26 cellular contexts compared by ENCODE assay signal in the genomic region with DNA sequence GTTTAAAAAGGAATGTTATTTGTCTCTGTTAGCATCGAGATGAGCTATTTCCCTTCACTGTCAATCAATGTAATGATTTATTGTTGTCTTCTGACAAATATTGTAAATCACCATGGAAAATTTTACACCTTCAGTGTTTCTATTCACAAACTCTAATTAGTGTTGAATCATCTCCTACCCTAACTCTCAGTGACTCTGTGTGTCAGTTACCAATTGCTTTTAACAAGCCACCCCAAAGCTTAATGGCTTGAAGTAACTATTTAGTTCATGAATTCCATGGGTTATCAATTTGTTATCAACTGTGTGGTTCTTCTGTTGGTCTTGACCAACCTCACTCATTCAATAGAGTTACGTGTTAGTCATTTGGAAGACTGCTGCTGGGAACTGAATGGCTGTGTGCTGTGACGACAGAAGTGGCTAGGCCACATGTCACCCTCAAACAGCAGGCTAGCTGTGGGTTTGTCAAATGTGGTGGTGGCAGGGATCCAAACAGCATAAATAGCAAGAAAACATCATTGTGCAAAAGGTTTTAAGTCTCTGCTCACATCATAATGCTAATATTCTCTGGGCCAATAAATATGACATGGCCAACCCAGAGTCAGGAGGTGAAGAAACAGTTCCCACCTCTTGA.
"Had no signal": no experiment of that assay in that cellular context is flagged by ENCODE, and none has a peak within 500 bp of the region (broad histone marks: within the 10 kb centered on the region; RNA-seq: fewer than 3 reads in every experiment).

No MANE protein-coding gene starts in this region.

- H3K27me3 Mint-ChIP-seq: activated B cell treated with CpG ODN at 0.5 μM for 24 hours; activated CD4-positive, alpha-beta T cell treated with anti-CD3 and anti-CD28 coated beads, Interleukin-2, amount 10 ng/mL, durations not matched to agents 24 days and 14 days; activated CD8-positive, alpha-beta T cell treated with anti-CD3 and anti-CD28 coated beads for 36 hours; activated naive CD8-positive, alpha-beta T cell treated with anti-CD3 and anti-CD28 coated beads for 36 hours; activated T-helper 17 cell treated with anti-CD3 and anti-CD28 coated beads, Interleukin-2, amount 50 U/mL, for 72 hours; brain; progenitor cell of endocrine pancreas had no signal

- H3K36me3 Mint-ChIP-seq: activated naive CD8-positive, alpha-beta T cell treated with anti-CD3 and anti-CD28 coated beads for 36 hours; brain had no signal

- H3K4me3 Mint-ChIP-seq: activated B cell treated with CpG ODN at 0.5 μM for 24 hours; activated CD4-positive, alpha-beta T cell treated with anti-CD3 and anti-CD28 coated beads, Interleukin-2, amount 10 ng/mL, durations not matched to agents 24 days and 14 days; activated CD8-positive, alpha-beta T cell treated with anti-CD3 and anti-CD28 coated beads for 36 hours; activated naive CD8-positive, alpha-beta T cell treated with anti-CD3 and anti-CD28 coated beads for 36 hours; activated T-helper 17 cell treated with anti-CD3 and anti-CD28 coated beads, Interleukin-2, amount 50 U/mL, for 72 hours; brain; endodermal cell; T-helper 2 cell treated with Interferon-gamma antibody and Interleukin-4, amounts not matched to agents 5 μg/mL and 100 μg/mL, for 36 hours had no signal

- H3K4me1 Mint-ChIP-seq: activated B cell treated with CpG ODN at 0.5 μM for 24 hours; activated CD4-positive, alpha-beta T cell treated with anti-CD3 and anti-CD28 coated beads, Interleukin-2, amount 10 ng/mL, durations not matched to agents 24 days and 14 days; activated naive CD8-positive, alpha-beta T cell treated with anti-CD3 and anti-CD28 coated beads for 36 hours; activated T-helper 17 cell treated with anti-CD3 and anti-CD28 coated beads, Interleukin-2, amount 50 U/mL, for 72 hours had no signal

- H3K9me3 Mint-ChIP-seq: activated CD4-positive, alpha-beta T cell treated with anti-CD3 and anti-CD28 coated beads, Interleukin-2, amount 10 ng/mL, durations not matched to agents 24 days and 14 days; endodermal cell had no signal

- ATAC-seq: activated CD8-positive, alpha-beta T cell treated with anti-CD3 and anti-CD28 coated beads for 36 hours; activated T-helper 17 cell treated with anti-CD3 and anti-CD28 coated beads, Interleukin-2, amount 50 U/mL, for 72 hours; foreskin keratinocyte; left lobe of liver had no signal

- H3K27me3 ChIP-seq: dorsolateral prefrontal cortex, foreskin keratinocyte, right atrium auricular region, thyroid gland had no signal

- H3K9me3 ChIP-seq: right atrium auricular region, thyroid gland had no signal

- H3K4me1 ChIP-seq: right atrium auricular region, thyroid gland had no signal

- FAIRE-seq: colon, kidney, urothelium cell line had no signal

- DNase-seq: activated B cell treated with CpG ODN at 0.5 μM for 24 hours; activated CD4-positive, alpha-beta T cell treated with anti-CD3 and anti-CD28 coated beads, Interleukin-2, amount 10 ng/mL, durations not matched to agents 24 days and 14 days; activated CD8-positive, alpha-beta T cell treated with anti-CD3 and anti-CD28 coated beads for 36 hours; activated naive CD4-positive, alpha-beta T cell; activated naive CD8-positive, alpha-beta T cell treated with anti-CD3 and anti-CD28 coated beads for 36 hours; activated T-cell treated with anti-CD3 and anti-CD28 coated beads, Interleukin-2, amount 50 U/mL, for 1 hour; amniotic stem cell; caudate nucleus; dorsolateral prefrontal cortex; endodermal cell; foreskin keratinocyte; hypothalamus; kidney; stimulated activated CD4-positive, alpha-beta T cell treated with anti-CD3 and anti-CD28 coated beads, Interleukin-2, amount 100 ng/mL, for 24 hours; stimulated activated naive CD4-positive, alpha-beta T cell treated with Interleukin-2 at 50 U/mL for 16 hours; thyroid gland had no signal

- H3K27ac Mint-ChIP-seq: activated B cell treated with CpG ODN at 0.5 μM for 24 hours; activated CD4-positive, alpha-beta T cell treated with anti-CD3 and anti-CD28 coated beads, Interleukin-2, amount 10 ng/mL, durations not matched to agents 24 days and 14 days; activated CD8-positive, alpha-beta T cell treated with anti-CD3 and anti-CD28 coated beads for 36 hours; activated naive CD8-positive, alpha-beta T cell treated with anti-CD3 and anti-CD28 coated beads for 36 hours; activated T-helper 17 cell treated with anti-CD3 and anti-CD28 coated beads, Interleukin-2, amount 50 U/mL, for 72 hours; brain; endodermal cell; progenitor cell of endocrine pancreas; T-helper 2 cell treated with Interferon-gamma antibody and Interleukin-4, amounts not matched to agents 5 μg/mL and 100 μg/mL, for 36 hours had no signal

- H3K36me3 ChIP-seq: right atrium auricular region, thyroid gland had no signal

- H3K27ac ChIP-seq: dorsolateral prefrontal cortex, epithelial cell of prostate, foreskin keratinocyte, right atrium auricular region, thyroid gland had no signal

- H3K4me3 ChIP-seq: dorsolateral prefrontal cortex, lung, right atrium auricular region, thyroid gland had no signal
